Comparison of ENCODE assay signal across 1 cellular context in the genomic region with DNA sequence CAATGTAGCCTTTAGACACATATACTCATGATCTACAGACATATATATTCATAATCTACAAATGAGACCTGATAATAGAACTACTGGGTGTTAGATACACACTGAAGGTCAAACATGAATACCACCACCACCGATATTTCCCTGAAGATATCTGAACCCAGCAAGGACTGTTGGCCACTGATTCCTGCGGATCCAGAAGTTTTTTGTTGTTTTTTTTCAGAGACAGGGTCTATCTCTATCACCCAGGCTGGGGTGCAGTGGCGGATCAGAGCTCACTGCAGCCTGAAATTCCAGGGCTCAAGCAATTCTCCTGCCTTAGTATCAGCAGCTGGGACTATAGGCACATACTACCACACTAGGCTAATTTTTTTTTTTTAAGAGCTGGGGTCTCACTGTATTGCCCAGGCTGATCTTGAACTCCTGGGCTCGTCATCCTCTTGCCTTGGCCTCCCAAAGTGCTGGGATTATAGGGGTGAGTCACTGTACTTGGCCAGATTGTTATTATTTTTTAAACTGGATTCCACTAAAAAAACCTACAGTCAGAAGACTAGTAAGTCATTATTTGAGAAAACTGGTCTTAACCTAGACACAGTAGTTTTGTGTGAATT.
TF ChIP-seq lines count a peak whose summit lies in the region.

No MANE protein-coding gene starts in this region.

TF ChIP-seq in A549, 52 proteins besides CTCF, POLR2A, EP300 and RAD21:
- TF ChIP-seq MYC (IDR thresholded peaks at IDR 0.05; ENCODE audit: borderline replicate concordance, low read length) (no peak), CHD2 (IDR thresholded peaks at IDR 0.05; ENCODE audit: low read length, partially characterized antibody) (no peak), EHMT2 (IDR thresholded peaks at IDR 0.05; ENCODE audit: low read depth) (no peak), KDM5A (IDR thresholded peaks at IDR 0.05) (no peak), MAZ (IDR thresholded peaks at IDR 0.05; ENCODE audit: borderline replicate concordance, low read depth, low read length) (no peak), HEYL (CRISPR knock-in tag; IDR thresholded peaks at IDR 0.05) (no peak), JUN (IDR thresholded peaks at IDR 0.05) (no peak), NFE2L2 (conservative IDR thresholded peaks at IDR 0.05; ENCODE audit: low read length) (no peak), HDAC2 (IDR thresholded peaks at IDR 0.05) (no peak), HOXB5 (CRISPR knock-in tag; IDR thresholded peaks at IDR 0.05) (no peak), ZNF302 (CRISPR knock-in tag; IDR thresholded peaks at IDR 0.05) (no peak), NPAS2 (CRISPR knock-in tag; IDR thresholded peaks at IDR 0.05; ENCODE audit: borderline replicate concordance) (no peak), ZFP36 (IDR thresholded peaks at IDR 0.05; ENCODE audit: borderline replicate concordance, partially characterized antibody) (no peak), KDM1A (IDR thresholded peaks at IDR 0.05; ENCODE audit: low read depth) (no peak), E2F6 (IDR thresholded peaks at IDR 0.05; ENCODE audit: borderline replicate concordance, low read depth) (no peak), NR3C1 (IDR thresholded peaks at IDR 0.05) (no peak), HMGXB4 (CRISPR knock-in tag; IDR thresholded peaks at IDR 0.05; ENCODE audit: borderline replicate concordance) (no peak)
- TF ChIP-seq, protein P1, sequence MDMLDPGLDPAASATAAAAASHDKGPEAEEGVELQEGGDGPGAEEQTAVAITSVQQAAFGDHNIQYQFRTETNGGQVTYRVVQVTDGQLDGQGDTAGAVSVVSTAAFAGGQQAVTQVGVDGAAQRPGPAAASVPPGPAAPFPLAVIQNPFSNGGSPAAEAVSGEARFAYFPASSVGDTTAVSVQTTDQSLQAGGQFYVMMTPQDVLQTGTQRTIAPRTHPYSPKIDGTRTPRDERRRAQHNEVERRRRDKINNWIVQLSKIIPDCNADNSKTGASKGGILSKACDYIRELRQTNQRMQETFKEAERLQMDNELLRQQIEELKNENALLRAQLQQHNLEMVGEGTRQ (IDR thresholded peaks at IDR 0.05), result no peak
- TF ChIP-seq, protein P2, sequence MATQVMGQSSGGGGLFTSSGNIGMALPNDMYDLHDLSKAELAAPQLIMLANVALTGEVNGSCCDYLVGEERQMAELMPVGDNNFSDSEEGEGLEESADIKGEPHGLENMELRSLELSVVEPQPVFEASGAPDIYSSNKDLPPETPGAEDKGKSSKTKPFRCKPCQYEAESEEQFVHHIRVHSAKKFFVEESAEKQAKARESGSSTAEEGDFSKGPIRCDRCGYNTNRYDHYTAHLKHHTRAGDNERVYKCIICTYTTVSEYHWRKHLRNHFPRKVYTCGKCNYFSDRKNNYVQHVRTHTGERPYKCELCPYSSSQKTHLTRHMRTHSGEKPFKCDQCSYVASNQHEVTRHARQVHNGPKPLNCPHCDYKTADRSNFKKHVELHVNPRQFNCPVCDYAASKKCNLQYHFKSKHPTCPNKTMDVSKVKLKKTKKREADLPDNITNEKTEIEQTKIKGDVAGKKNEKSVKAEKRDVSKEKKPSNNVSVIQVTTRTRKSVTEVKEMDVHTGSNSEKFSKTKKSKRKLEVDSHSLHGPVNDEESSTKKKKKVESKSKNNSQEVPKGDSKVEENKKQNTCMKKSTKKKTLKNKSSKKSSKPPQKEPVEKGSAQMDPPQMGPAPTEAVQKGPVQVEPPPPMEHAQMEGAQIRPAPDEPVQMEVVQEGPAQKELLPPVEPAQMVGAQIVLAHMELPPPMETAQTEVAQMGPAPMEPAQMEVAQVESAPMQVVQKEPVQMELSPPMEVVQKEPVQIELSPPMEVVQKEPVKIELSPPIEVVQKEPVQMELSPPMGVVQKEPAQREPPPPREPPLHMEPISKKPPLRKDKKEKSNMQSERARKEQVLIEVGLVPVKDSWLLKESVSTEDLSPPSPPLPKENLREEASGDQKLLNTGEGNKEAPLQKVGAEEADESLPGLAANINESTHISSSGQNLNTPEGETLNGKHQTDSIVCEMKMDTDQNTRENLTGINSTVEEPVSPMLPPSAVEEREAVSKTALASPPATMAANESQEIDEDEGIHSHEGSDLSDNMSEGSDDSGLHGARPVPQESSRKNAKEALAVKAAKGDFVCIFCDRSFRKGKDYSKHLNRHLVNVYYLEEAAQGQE (IDR thresholded peaks at IDR 0.05), result no peak
- TF ChIP-seq, protein P3, sequence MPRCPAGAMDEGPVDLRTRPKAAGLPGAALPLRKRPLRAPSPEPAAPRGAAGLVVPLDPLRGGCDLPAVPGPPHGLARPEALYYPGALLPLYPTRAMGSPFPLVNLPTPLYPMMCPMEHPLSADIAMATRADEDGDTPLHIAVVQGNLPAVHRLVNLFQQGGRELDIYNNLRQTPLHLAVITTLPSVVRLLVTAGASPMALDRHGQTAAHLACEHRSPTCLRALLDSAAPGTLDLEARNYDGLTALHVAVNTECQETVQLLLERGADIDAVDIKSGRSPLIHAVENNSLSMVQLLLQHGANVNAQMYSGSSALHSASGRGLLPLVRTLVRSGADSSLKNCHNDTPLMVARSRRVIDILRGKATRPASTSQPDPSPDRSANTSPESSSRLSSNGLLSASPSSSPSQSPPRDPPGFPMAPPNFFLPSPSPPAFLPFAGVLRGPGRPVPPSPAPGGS (IDR thresholded peaks at IDR 0.05), result no peak
